ENCODE assay signal across 8 cellular contexts in genomic region chr13:59531571-59532091, GRCh38.
DNase-seq lines count a peak whose midpoint lies in the region; ATAC-seq and TF ChIP-seq lines count a peak whose summit lies in the region.

No MANE protein-coding gene starts in this region.

- peak overlapping the region; percentile 7; the same call in 1 of the 2 replicates for H3K4me2 ChIP-seq in PC-9

- CTCF ChIA-PET in PC-9 (lab: Charles Lee), result no interaction called here

- no peaks in the 10 kb centered on the region for H3K9me3 ChIP-seq in PC-9 (ENCODE audit: insufficient read depth, low read depth)
- H3K9me3 ChIP-seq in left lung, result no peaks in the 10 kb centered on the region
- H3K9me3 ChIP-seq in testis, result no peaks in the 10 kb centered on the region

- H3K4me1 Mint-ChIP-seq in HFFc6 (ENCODE audit: low read depth), result peaks cover 25% of the 10 kb centered on the region

- H3K4me1 ChIP-seq in PC-9 (replicated peaks; ENCODE audit: insufficient read depth), result peaks cover 11% of the 10 kb centered on the region; the same call in 1 of the 2 replicates
- peaks cover 2 to 15% of the 10 kb centered on the region in 2 donors for H3K4me1 ChIP-seq in left lung
- no peaks in the 10 kb centered on the region for H3K4me1 ChIP-seq in testis

- H3K27me3 ChIP-seq in PC-9 (ENCODE audit: insufficient read depth, low read depth) (no peaks in the 10 kb centered on the region), left lung (no peaks in the 10 kb centered on the region), testis (no peaks in the 10 kb centered on the region)

- WGBS in testis, 2 donors, result 29 to 34% methylated on average over 9 of the region's 9 CpGs

- BruUV-seq in PC-9 (replicated peaks; lab: Mats Ljungman, UMichigan), result no TSS peak

- H4K20me1 ChIP-seq in PC-9 (ENCODE audit: insufficient read depth), result no peaks in the 10 kb centered on the region

- no peaks in the 10 kb centered on the region; the same call in 1 of the 2 replicates for H3K27me3 Mint-ChIP-seq in HFFc6 (ENCODE audit: insufficient read depth)

- peak in 9 of 14 donors; percentile 3 to 61 (median 27) for DNase-seq in C1 segment of cervical spinal cord (lab: John Stamatoyannopoulos, UW)
- peak; percentile 61 for DNase-seq in HFFc6
- peak in 1 of 2 experiments; percentile 16 for DNase-seq in PC-9
- DNase-seq in dermis blood vessel endothelial cell, result peak; percentile 98
- peak in 1 of 2 donors; percentile 63 for DNase-seq in left lung
- peak; percentile 76 for DNase-seq in testis
- DNase-seq in NCI-H524 (lab: John Stamatoyannopoulos, UW), result no peak

- no peaks in the 10 kb centered on the region for H3F3A ChIP-seq in PC-9 (ENCODE audit: insufficient read depth, low read depth)

- no peaks in the 10 kb centered on the region for H3K9me2 ChIP-seq in PC-9 (ENCODE audit: insufficient read depth)

- no peak for TF ChIP-seq POLR2A in testis (IDR thresholded peaks at IDR 0.05)

- POLR2A ChIA-PET in PC-9 (lab: Charles Lee; ENCODE audit: unreplicated experiment), result no interaction called here

- H3K79me2 ChIP-seq in PC-9 (ENCODE audit: low read depth), result no peaks in the 10 kb centered on the region

- no peaks in the 10 kb centered on the region for H3K9me3 Mint-ChIP-seq in HFFc6

- no peaks in the 10 kb centered on the region for H3K36me3 Mint-ChIP-seq in HFFc6 (ENCODE audit: low read depth)

- TF ChIP-seq CTCF in HFFc6 (IDR thresholded peaks at IDR 0.05), result no peak
- TF ChIP-seq CTCF in PC-9 (conservative IDR thresholded peaks at IDR 0.05), result no peak
- no peak for TF ChIP-seq CTCF in left lung (IDR thresholded peaks at IDR 0.05)
- no peak for TF ChIP-seq CTCF in testis (IDR thresholded peaks at IDR 0.05)

- H3K27ac Mint-ChIP-seq in HFFc6, result no peak overlapping the region

- no peak overlapping the region; the same call in 1 of the 2 replicates for H3K4me3 Mint-ChIP-seq in HFFc6

- no peak overlapping the region for H3K4me3 ChIP-seq in PC-9
- no peak overlapping the region for H3K4me3 ChIP-seq in left lung
- H3K4me3 ChIP-seq in testis, result no peak overlapping the region

- H3K36me3 ChIP-seq in PC-9 (ENCODE audit: low read depth) (no peaks in the 10 kb centered on the region), left lung (no peaks in the 10 kb centered on the region), testis (ENCODE audit: low read depth, missing control alignments) (no peaks in the 10 kb centered on the region)

- no peak overlapping the region for H2AFZ ChIP-seq in PC-9

- H3K27ac ChIP-seq in PC-9, result no peak overlapping the region
- H3K27ac ChIP-seq in left lung, result peak overlapping the region; percentile 55 to 65
- H3K27ac ChIP-seq in testis, result peak overlapping the region in 1 of 2 donors; percentile 8

- intact Hi-C loops in PC-9 (cut with micrococcal nuclease; ENCODE audit: unreplicated experiment) (no loop called here), left lung (cut with DNase I) (no loop called here), testis (cut with DNase I; ENCODE audit: low total_unique reads) (no loop called here)

- ATAC-seq in left lung (peak; percentile 59), HG02938 (IDR thresholded peaks at IDR 0.05; ENCODE audit: unreplicated experiment) (no peak)

Comparison
In these comparisons a context has a peak if more than half of its experiments do, and no peak if none do; other contexts are left out.
1. DNase-seq: peak in C1 segment of cervical spinal cord (9 of 14), HFFc6 (single experiment), dermis blood vessel endothelial cell (single experiment) and testis (single experiment); none in NCI-H524 (0 of 2).